In the genomic region with DNA sequence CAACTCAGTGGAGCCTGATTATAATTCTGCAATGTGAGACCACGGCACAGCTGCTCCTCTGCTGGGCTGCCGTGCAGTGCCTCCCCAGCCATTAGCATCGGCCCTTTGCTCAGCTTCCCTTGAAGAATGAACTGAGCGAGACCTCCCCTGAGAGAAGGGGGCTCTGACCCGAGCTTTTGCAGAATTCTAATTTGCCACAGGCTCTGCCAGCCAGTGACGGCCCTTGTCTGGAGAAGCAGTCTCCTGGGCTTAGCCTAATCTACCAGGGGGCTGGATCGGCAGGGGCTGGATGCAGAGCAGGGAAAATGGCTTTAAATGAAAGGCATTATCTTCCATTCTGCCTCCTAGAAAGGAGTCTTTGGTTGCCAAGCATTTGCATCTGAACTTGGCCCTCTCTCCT, we compare ENCODE assay signal across 28 cellular contexts. TPM values are rescaled to one million over a fixed set of nuclear protein-coding genes. Genes with fewer than 3 reads are reported as not detected.
"Had no signal": no experiment of that assay in that cellular context is flagged by ENCODE, and none has a peak within 500 bp of the region (broad histone marks: within the 10 kb centered on the region; RNA-seq: fewer than 3 reads in every experiment).

No MANE protein-coding gene starts in this region.

- DNase-seq: effector memory CD8-positive, alpha-beta T cell; esophagus squamous epithelium; foreskin fibroblast; immature natural killer cell; left ventricle myocardium superior; mesenchymal stem cell; midbrain; naive thymus-derived CD4-positive, alpha-beta T cell; occipital lobe; spleen; stimulated activated CD4-positive, alpha-beta T cell treated with anti-CD3 and anti-CD28 coated beads, Interleukin-15, amount 100 ng/mL, for 24 hours; stimulated activated CD4-positive, alpha-beta T cell treated with anti-CD3 and anti-CD28 coated beads, Interleukin-1b, Interleukin-23, amount 100 ng/mL, for 48 hours; stimulated activated CD4-positive, alpha-beta T cell treated with anti-CD3 and anti-CD28 coated beads, Interleukin-4, amount 100 ng/mL, for 24 hours; testis; upper lobe of right lung had no signal

- H3K9me3 Mint-ChIP-seq: dendritic cell treated with granulocyte-macrophage colony-stimulating factor and Interleukin-4, amounts not matched to agents 40 ng/mL and 50 ng/mL, for 4 days; effector memory CD8-positive, alpha-beta T cell; naive thymus-derived CD4-positive, alpha-beta T cell; neural crest cell; stimulated activated memory B cell treated with anti-CD40 and anti-IgM and Interleukin-4, amounts not matched to agents 10 μg/mL and 1 μg/mL and 100 μg/mL, for 72 hours; stimulated activated naive CD8-positive, alpha-beta T cell treated with anti-CD3 and anti-CD28 coated beads, Interleukin-15, Interleukin-2, amounts not matched to agents 100 ng/mL and 50 ng/mL, for 24 hours had no signal

- H3K4me3 ChIP-seq: esophagus squamous epithelium, gastroesophageal sphincter, lung, pancreas, prostate gland, spleen, testis, tibial nerve, upper lobe of right lung, vagina had no signal

- H3K36me3 ChIP-seq: esophagus squamous epithelium, gastroesophageal sphincter, pancreas, prostate gland, spleen, upper lobe of right lung, vagina had no signal

- H3K4me3 Mint-ChIP-seq: dendritic cell treated with granulocyte-macrophage colony-stimulating factor and Interleukin-4, amounts not matched to agents 40 ng/mL and 50 ng/mL, for 4 days; effector memory CD8-positive, alpha-beta T cell; immature natural killer cell; naive thymus-derived CD4-positive, alpha-beta T cell; neural crest cell; stimulated activated memory B cell treated with anti-CD40 and anti-IgM and Interleukin-4, amounts not matched to agents 10 μg/mL and 1 μg/mL and 100 μg/mL, for 72 hours; stimulated activated naive CD8-positive, alpha-beta T cell treated with anti-CD3 and anti-CD28 coated beads, Interleukin-15, Interleukin-2, amounts not matched to agents 100 ng/mL and 50 ng/mL, for 24 hours had no signal

- H3K27ac ChIP-seq: esophagus squamous epithelium, gastroesophageal sphincter, pancreas, prostate gland, spleen, testis, tibial nerve, upper lobe of right lung, vagina had no signal

- ATAC-seq: effector memory CD8-positive, alpha-beta T cell; gastroesophageal sphincter; left ventricle myocardium superior; naive thymus-derived CD4-positive, alpha-beta T cell; pancreas; sciatic nerve; stimulated activated memory B cell treated with anti-CD40 and anti-IgM and Interleukin-4, amounts not matched to agents 10 μg/mL and 1 μg/mL and 100 μg/mL, for 72 hours; upper lobe of right lung had no signal

- H3K9me3 ChIP-seq: esophagus squamous epithelium, gastroesophageal sphincter, pancreas, prostate gland, spleen, testis, tibial nerve, upper lobe of right lung, vagina had no signal

- H3K27ac Mint-ChIP-seq: dendritic cell treated with granulocyte-macrophage colony-stimulating factor and Interleukin-4, amounts not matched to agents 40 ng/mL and 50 ng/mL, for 4 days; effector memory CD8-positive, alpha-beta T cell; immature natural killer cell; naive thymus-derived CD4-positive, alpha-beta T cell; stimulated activated memory B cell treated with anti-CD40 and anti-IgM and Interleukin-4, amounts not matched to agents 10 μg/mL and 1 μg/mL and 100 μg/mL, for 72 hours; stimulated activated naive CD8-positive, alpha-beta T cell treated with anti-CD3 and anti-CD28 coated beads, Interleukin-15, Interleukin-2, amounts not matched to agents 100 ng/mL and 50 ng/mL, for 24 hours had no signal

- H3K4me1 ChIP-seq: esophagus squamous epithelium, gastroesophageal sphincter, pancreas, prostate gland, testis, upper lobe of right lung, vagina had no signal

- H3K4me1 Mint-ChIP-seq: immature natural killer cell; naive thymus-derived CD4-positive, alpha-beta T cell had no signal

- H3K36me3 Mint-ChIP-seq: immature natural killer cell; naive thymus-derived CD4-positive, alpha-beta T cell; stimulated activated memory B cell treated with anti-CD40 and anti-IgM and Interleukin-4, amounts not matched to agents 10 μg/mL and 1 μg/mL and 100 μg/mL, for 72 hours had no signal

- H3K27me3 ChIP-seq: pancreas, testis, tibial nerve, upper lobe of right lung, vagina had no signal

RNA-seq across cellular contexts. Expression of a gene that starts 57.2 kb away (rescaled TPM):
- total RNA-seq: epithelial cell of proximal tubule; naive thymus-derived CD4-positive, alpha-beta T cell; renal cortical epithelial cell had no signal
- polyA plus RNA-seq: immature natural killer cell; naive thymus-derived CD4-positive, alpha-beta T cell had no signal
